In the genomic region with DNA sequence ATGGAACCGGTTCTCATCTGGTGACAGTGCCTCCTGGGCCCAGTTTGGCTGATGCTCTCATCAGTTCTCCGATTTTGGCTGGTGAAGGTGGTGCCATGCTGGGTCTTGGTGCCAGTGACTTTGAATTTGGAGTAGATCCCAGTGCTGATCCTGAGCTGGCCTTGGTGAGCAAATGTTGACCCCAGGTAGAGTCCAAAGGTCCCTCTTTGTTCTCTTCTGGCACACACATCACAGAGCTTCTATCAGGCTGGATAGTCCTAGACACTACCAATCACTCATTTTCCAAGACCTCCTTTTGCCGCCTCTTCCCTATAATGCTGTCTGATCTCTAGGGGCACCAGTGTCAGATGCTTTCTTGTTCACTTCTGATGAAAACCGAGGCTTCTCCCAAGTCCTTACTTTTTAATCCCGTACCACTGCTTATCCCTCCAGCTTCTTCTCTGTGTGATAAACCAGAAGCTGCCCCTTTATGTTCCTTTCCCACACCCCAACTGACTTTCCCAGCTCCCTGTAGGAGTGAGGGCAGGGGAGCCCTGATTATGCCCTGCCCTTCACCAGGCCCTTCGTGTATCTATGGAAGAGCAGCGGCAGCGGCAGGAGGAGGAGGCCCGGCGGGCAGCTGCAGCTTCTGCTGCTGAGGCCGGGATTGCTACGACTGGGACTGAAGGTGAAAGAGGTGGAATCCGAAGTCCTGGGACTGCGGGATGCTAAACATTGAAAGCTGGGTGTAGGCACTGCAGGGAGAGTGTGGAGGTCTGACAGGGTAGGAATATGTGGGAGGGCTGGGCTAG, we compare ENCODE assay signal across 27 cellular contexts. TPM values are rescaled to one million over a fixed set of nuclear protein-coding genes. Genes with fewer than 3 reads are reported as not detected.
A peak's percentile ranks its signal among the peaks of the same experiment; 100 is the strongest.
DNase-seq lines count a peak whose midpoint lies in the region; ATAC-seq, FAIRE-seq and TF ChIP-seq lines count a peak whose summit lies in the region.
"Had no signal": no experiment of that assay in that cellular context is flagged by ENCODE, and none has a peak within 500 bp of the region (broad histone marks: within the 10 kb centered on the region; RNA-seq: fewer than 3 reads in every experiment).

No MANE protein-coding gene starts in this region.

- SMC1A ChIA-PET in GM12878 (lab: Charles Lee; ENCODE audit: uncharacterized antibody, unreplicated experiment): no interaction called here

- no peaks in the 10 kb centered on the region; the same call in 1 of the 2 replicates for H3K79me2 ChIP-seq in GM12878 (ENCODE audit: control insufficient read depth, insufficient read depth, low read length)

- no peak for TF ChIP-seq RAD21 in GM12878 (IDR thresholded peaks at IDR 0.05; ENCODE audit: insufficient read depth, low read depth, low read length)

- H3K27me3 ChIP-seq in GM12878 (replicated peaks in 1 of 2; ENCODE audit: control insufficient read depth in 2 of 2, insufficient read depth in 2 of 2, low read length in 1 of 2): no peaks in the 10 kb centered on the region
- no peaks in the 10 kb centered on the region for H3K27me3 ChIP-seq in aorta (ENCODE audit: control insufficient read depth in 1 of 2, insufficient read depth in 2 of 2, low read length in 1 of 2)
- H3K27me3 ChIP-seq: colonic mucosa, esophagus squamous epithelium, gastrocnemius medialis, MG63, suprapubic skin had no signal

- H3K27ac Mint-ChIP-seq in stimulated activated naive CD8-positive, alpha-beta T cell treated with anti-CD3 and anti-CD28 coated beads, Interleukin-15, amount 100 ng/mL, for 72 hours: no peak overlapping the region
- H3K27ac Mint-ChIP-seq in naive thymus-derived CD8-positive, alpha-beta T cell: peak overlapping the region in 6 of 10 donors; percentile 12 to 79 (median 68)

- TF ChIP-seq CTCF in GM12878 (IDR thresholded peaks at IDR 0.05 in 2 of 3, conservative IDR thresholded peaks at IDR 0.05 in 1 of 3; ENCODE audit: control insufficient read depth in 2 of 3, extremely low read depth in 1 of 3, insufficient read depth in 1 of 3, low read depth in 3 of 3, low read length in 3 of 3): no peak

- peak; percentile 19 for ATAC-seq in stimulated activated naive CD8-positive, alpha-beta T cell treated with anti-CD3 and anti-CD28 coated beads, Interleukin-15, Interleukin-2, amounts not matched to agents 100 U/mL and 50 U/mL, for 24 hours
- ATAC-seq in stimulated activated naive CD8-positive, alpha-beta T cell treated with anti-CD3 and anti-CD28 coated beads, Interleukin-15, amount 100 ng/mL, for 72 hours: no peak
- ATAC-seq in GM12878 (no peak), aorta (ENCODE audit: low FRiP score) (no peak), GM21528 (IDR thresholded peaks at IDR 0.05; ENCODE audit: low FRiP score, unreplicated experiment) (no peak), HG03039 (IDR thresholded peaks at IDR 0.05; ENCODE audit: unreplicated experiment) (no peak)
- no peak for ATAC-seq in naive thymus-derived CD8-positive, alpha-beta T cell
- ATAC-seq: effector memory CD8-positive, alpha-beta T cell; left ventricle myocardium superior; WTC11 had no signal

- no peak overlapping the region for H3K4me2 ChIP-seq in GM12878 (ENCODE audit: control insufficient read depth, insufficient read depth)

- no peak overlapping the region for H3K9ac ChIP-seq in GM12878 (ENCODE audit: control insufficient read depth, insufficient read depth, low read length)

- H3K27ac ChIP-seq in GM12878 (ENCODE audit: control insufficient read depth, insufficient read depth) (no peak overlapping the region), aorta (ENCODE audit: low read depth in 1 of 2, low read length in 2 of 2) (no peak overlapping the region)
- H3K27ac ChIP-seq: colonic mucosa, esophagus squamous epithelium, gastrocnemius medialis, suprapubic skin had no signal

- H3K27me3 Mint-ChIP-seq in stimulated activated naive CD8-positive, alpha-beta T cell treated with anti-CD3 and anti-CD28 coated beads, Interleukin-15, amount 100 ng/mL, for 72 hours: no peaks in the 10 kb centered on the region
- no peaks in the 10 kb centered on the region for H3K27me3 Mint-ChIP-seq in naive thymus-derived CD8-positive, alpha-beta T cell
- H3K27me3 Mint-ChIP-seq: effector memory CD8-positive, alpha-beta T cell had no signal

- H3K36me3 ChIP-seq in GM12878 (ENCODE audit: control insufficient read depth in 2 of 2, insufficient read depth in 2 of 2, low read length in 1 of 2) (peaks cover 9 to 19% of the 10 kb centered on the region in 2 experiments), aorta (ENCODE audit: control insufficient read depth in 1 of 2, insufficient read depth in 2 of 2, low read length in 1 of 2) (peaks cover 2 to 16% of the 10 kb centered on the region in 2 donors)

- CTCF ChIA-PET in GM12878 (lab: Yijun Ruan, JAX): interaction anchor here (0.8 kb wide), 1 partner anchor 166 kb away, joined by 3 read pairs; no protein-coding TSS in a partner anchor

- no peak for FAIRE-seq in GM12878 (lab: Jason Lieb, UNC)

- TSS peak; percentile 55 for BruUV-seq in GM12878 (replicated peaks; lab: Mats Ljungman, UMichigan)

- H3K36me3 Mint-ChIP-seq in naive thymus-derived CD8-positive, alpha-beta T cell: peaks cover 5 to 81% (median 10%) of the 10 kb centered on the region in 3 donors

- TF ChIP-seq POLR2A in GM12878 (IDR thresholded peaks at IDR 0.05; ENCODE audit: low read depth, low read length): no peak

- no peaks in the 10 kb centered on the region for H3K4me1 Mint-ChIP-seq in stimulated activated naive CD8-positive, alpha-beta T cell treated with anti-CD3 and anti-CD28 coated beads, Interleukin-15, amount 100 ng/mL, for 72 hours
- H3K4me1 Mint-ChIP-seq in naive thymus-derived CD8-positive, alpha-beta T cell: peaks cover 0 to 7% (median 2%) of the 10 kb centered on the region in 4 donors
- H3K4me1 Mint-ChIP-seq: WTC11 had no signal

- RAD21 ChIA-PET in GM12878 (lab: Charles Lee; ENCODE audit: unreplicated experiment): no interaction called here

- H2AFZ ChIP-seq in GM12878 (ENCODE audit: control insufficient read depth, low read depth, low read length): no peak overlapping the region

- H3K4me3 ChIP-seq in GM12878 (no peak overlapping the region), aorta (ENCODE audit: low read length in 2 of 2) (no peak overlapping the region)
- H3K4me3 ChIP-seq: colonic mucosa, esophagus squamous epithelium, gastrocnemius medialis, HAP-1, MG63, suprapubic skin had no signal

- no peak overlapping the region for H3K4me3 Mint-ChIP-seq in stimulated activated naive CD8-positive, alpha-beta T cell treated with anti-CD3 and anti-CD28 coated beads, Interleukin-15, amount 100 ng/mL, for 72 hours
- H3K4me3 Mint-ChIP-seq in naive thymus-derived CD8-positive, alpha-beta T cell: no peak overlapping the region
- H3K4me3 Mint-ChIP-seq: effector memory CD8-positive, alpha-beta T cell; WTC11 had no signal

- WGBS in GM12878 (ENCODE audit: insufficient coverage, insufficient replicate concordance, low lambda C conversion rate, missing lambda C conversion rate): 88% methylated on average over 14 of the region's 14 CpGs
- WGBS in aorta, 2 donors: 88% methylated on average over 13 to 14 of the region's 14 CpGs

- TF ChIP-seq EP300 in GM12878 (IDR thresholded peaks at IDR 0.05; ENCODE audit: borderline replicate concordance in 1 of 2, control insufficient read depth in 1 of 2, low read depth in 2 of 2, low read length in 2 of 2): no peak

- H4K20me1 ChIP-seq in GM12878 (ENCODE audit: control insufficient read depth, insufficient read depth): no peaks in the 10 kb centered on the region

- H3K4me1 ChIP-seq in GM12878 (ENCODE audit: control insufficient read depth, insufficient read depth, low read length) (no peaks in the 10 kb centered on the region), aorta (ENCODE audit: control insufficient read depth in 1 of 2, insufficient read depth in 2 of 2, low read length in 2 of 2) (no peaks in the 10 kb centered on the region)
- H3K4me1 ChIP-seq: colonic mucosa, HAP-1, suprapubic skin had no signal

- no peaks in the 10 kb centered on the region for H3K9me3 ChIP-seq in GM12878 (replicated peaks; ENCODE audit: control insufficient read depth, insufficient read depth, low read length)
- no peaks in the 10 kb centered on the region for H3K9me3 ChIP-seq in aorta (ENCODE audit: control insufficient read depth, low read length)
- H3K9me3 ChIP-seq: colonic mucosa, esophagus squamous epithelium, gastrocnemius medialis, HAP-1, MG63, suprapubic skin had no signal

- in situ Hi-C loops in GM12878 (cut with MboI): no loop called here

- POLR2A ChIA-PET in GM12878 (lab: Charles Lee): interaction anchor here (0.5 kb wide), 2 partner anchors 177 to 217 kb away, joined by 4 to 5 read pairs; no protein-coding TSS in a partner anchor
- POLR2A ChIA-PET in naive thymus-derived CD8-positive, alpha-beta T cell (lab: Charles Lee): no interaction called here

- no peaks in the 10 kb centered on the region for H3K9me3 Mint-ChIP-seq in stimulated activated naive CD8-positive, alpha-beta T cell treated with anti-CD3 and anti-CD28 coated beads, Interleukin-15, amount 100 ng/mL, for 72 hours
- H3K9me3 Mint-ChIP-seq in naive thymus-derived CD8-positive, alpha-beta T cell: no peaks in the 10 kb centered on the region
- H3K9me3 Mint-ChIP-seq: effector memory CD8-positive, alpha-beta T cell; WTC11 had no signal

- intact Hi-C loops in GM12878 (cut with micrococcal nuclease; ENCODE audit: unreplicated experiment): no loop called here
- intact Hi-C loops in aorta (cut with DNase I): no loop called here

- no peak for DNase-seq in stimulated activated naive CD8-positive, alpha-beta T cell treated with anti-CD3 and anti-CD28 coated beads, Interleukin-15, Interleukin-2, amounts not matched to agents 100 U/mL and 50 U/mL, for 24 hours
- DNase-seq in stimulated activated naive CD8-positive, alpha-beta T cell treated with anti-CD3 and anti-CD28 coated beads, Interleukin-15, amount 100 ng/mL, for 72 hours: no peak
- DNase-seq in GM12878 (ENCODE audit: low read depth, low spot score) (no peak), aorta (no peak), 8988T (no peak)
- DNase-seq in naive thymus-derived CD8-positive, alpha-beta T cell: no peak
- DNase-seq: activated CD8-positive, alpha-beta memory T cell treated with anti-CD3 and anti-CD28 coated beads, Interleukin-2, amount 50 U/mL, for 4 hours; activated gamma-delta T cell; amygdala; C1 segment of cervical spinal cord; colonic mucosa; DMS 273 treated with DMSO at 0.1 percent for 48 hours; effector memory CD8-positive, alpha-beta T cell; esophagus squamous epithelium; gastrocnemius medialis; left ventricle myocardium superior; MG63; NCI-H1417; NCI-H2081; NCI-H82; SHP77; T1000 had no signal

RNA-seq across cellular contexts. Expression of a gene that starts 11.1 kb away (rescaled TPM):
- 46.4 and 48.2 TPM in 2 replicates for total RNA-seq in GM12878 (2013; cell fraction: nucleolus; rRNA removed)
- 167 and 169 TPM in 2 replicates for total RNA-seq in GM12878 (2014; rRNA removed)
- 201 and 209 TPM in 2 replicates for total RNA-seq in GM12878 (2014; rRNA removed; fragmentation: Illumina TruSeq; extraction: Trizol)
- total RNA-seq in GM12878 (2021): 179 and 186 TPM in 2 replicates
- 113 TPM for polyA plus RNA-seq in GM12878 (2011; ENCODE audit: low read depth)
- polyA plus RNA-seq in GM12878 (2011; rRNA removed): 221 and 241 TPM in 2 replicates
- 264 and 310 TPM in 2 replicates for polyA plus RNA-seq in GM12878 (2011; cell fraction: cytosol; rRNA removed)
- 130 and 154 TPM in 2 replicates for polyA plus RNA-seq in GM12878 (2011; cell fraction: nucleus; rRNA removed)
- 143 and 169 TPM in 2 replicates for polyA plus RNA-seq in GM12878 (2012)
- polyA plus RNA-seq in GM12878 (2014; fragmentation: Illumina TruSeq; extraction: Trizol): 145 and 174 TPM in 2 replicates
- polyA plus RNA-seq in GM12878 (2014; fragmentation: Nextera tagmentation; extraction: Ambion mirVana): 100 to 1,000 TPM; 129 to 190 TPM
- 165 and 182 TPM in 2 replicates for polyA plus RNA-seq in GM12878 (2014; rRNA removed)
- 100 to 1,000 TPM; 264 to 281 TPM for polyA plus RNA-seq in GM12878 (2016; fragmentation: Nextera tagmentation; extraction: Ambion mirVana)
- polyA minus RNA-seq in GM12878 (2011; rRNA and poly(A)+ RNA removed): 211 and 229 TPM in 2 replicates
- 48.0 and 71.5 TPM in 2 replicates for polyA minus RNA-seq in GM12878 (2011; cell fraction: cytosol; rRNA and poly(A)+ RNA removed)
- polyA minus RNA-seq in GM12878 (2011; cell fraction: nucleus; rRNA and poly(A)+ RNA removed): 26.8 and 47.2 TPM in 2 replicates
- total RNA-seq in naive thymus-derived CD8-positive, alpha-beta T cell: 100 to 1,000 TPM; 126 to 130 TPM
- polyA plus RNA-seq in naive thymus-derived CD8-positive, alpha-beta T cell: 100 to 1,000 TPM; 220 to 239 (median 228) TPM
- 100 to 1,000 TPM; 115 to 118 TPM for total RNA-seq in aorta
- 100 to 1,000 TPM; 144 to 162 TPM for polyA plus RNA-seq in aorta

RNA-seq across cellular contexts. Expression of a gene that starts 16.5 kb away (rescaled TPM):
- total RNA-seq in GM12878 (2013; cell fraction: nucleolus; rRNA removed): 43.2 and 52.7 TPM in 2 replicates
- total RNA-seq in GM12878 (2014; rRNA removed) (18.0 and 18.8 TPM in 2 replicates), GM12878 (2014; rRNA removed; fragmentation: Illumina TruSeq; extraction: Trizol) (9.9 and 11.0 TPM in 2 replicates), GM12878 (2021) (30.9 and 34.1 TPM in 2 replicates), aorta (10 to 100 TPM; 18.4 to 24.0 TPM)
- 11.2 TPM for polyA plus RNA-seq in GM12878 (2011; ENCODE audit: low read depth)
- polyA plus RNA-seq in GM12878 (2011; rRNA removed) (7.2 and 17.8 TPM in 2 replicates), GM12878 (2014; fragmentation: Illumina TruSeq; extraction: Trizol) (3.7 and 8.9 TPM in 2 replicates), GM12878 (2014; fragmentation: Nextera tagmentation; extraction: Ambion mirVana) (under 1 TPM; 0.08 to 0.51 TPM), GM12878 (2014; rRNA removed) (17.3 and 18.9 TPM in 2 replicates), GM12878 (2016; fragmentation: Nextera tagmentation; extraction: Ambion mirVana) (1 to 10 TPM; 4.9 to 5.5 TPM), aorta (1 to 10 TPM; 7.7 to 9.6 TPM)
- polyA plus RNA-seq in GM12878 (2011; cell fraction: cytosol; rRNA removed): 24.8 and 30.1 TPM in 2 replicates
- polyA plus RNA-seq in GM12878 (2011; cell fraction: nucleus; rRNA removed): 62.8 and 68.6 TPM in 2 replicates
- 17.1 and 25.4 TPM in 2 replicates for polyA plus RNA-seq in GM12878 (2012)
- 34.8 and 58.8 TPM in 2 replicates for polyA minus RNA-seq in GM12878 (2011; rRNA and poly(A)+ RNA removed)
- polyA minus RNA-seq in GM12878 (2011; cell fraction: cytosol; rRNA and poly(A)+ RNA removed): 15.6 and 23.5 TPM in 2 replicates
- polyA minus RNA-seq in GM12878 (2011; cell fraction: nucleus; rRNA and poly(A)+ RNA removed): 42.0 and 67.8 TPM in 2 replicates
- total RNA-seq in naive thymus-derived CD8-positive, alpha-beta T cell: 10 to 100 TPM; 34.6 to 37.2 TPM
- 1 to 10 TPM in 1 of 3 donors, under 1 TPM in 2; 0.56 to 1.1 (median 0.96) TPM for polyA plus RNA-seq in naive thymus-derived CD8-positive, alpha-beta T cell

Comparison
In these comparisons a context has a peak if more than half of its experiments do, and no peak if none do; other contexts are left out.
1. H3K27ac Mint-ChIP-seq: peak in naive thymus-derived CD8-positive, alpha-beta T cell (6 of 10); none in stimulated activated naive CD8-positive, alpha-beta T cell treated with anti-CD3 and anti-CD28 coated beads, Interleukin-15, amount 100 ng/mL, for 72 hours (0 of 2).